In the genomic region with DNA sequence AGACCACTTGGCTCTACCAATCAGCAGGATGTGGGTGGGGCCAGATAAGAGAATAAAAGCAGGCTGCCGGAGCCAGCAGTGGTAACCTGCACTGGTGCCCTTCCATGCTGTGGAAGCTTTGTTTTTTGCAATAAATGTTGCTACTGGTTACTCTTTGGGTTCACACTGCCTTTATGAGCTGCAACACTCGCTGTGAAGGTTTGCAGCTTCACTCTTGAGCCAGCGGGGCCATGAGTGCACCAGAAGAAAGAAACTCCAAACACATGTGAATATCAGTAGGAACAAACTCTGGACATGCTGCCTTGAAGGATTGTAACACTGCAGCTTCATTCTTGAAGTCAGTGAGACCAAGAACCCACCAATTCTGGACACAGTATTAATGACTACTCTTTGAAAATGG, we compare ENCODE assay signal across 1 cellular context.
TF ChIP-seq lines count a peak whose summit lies in the region.

No MANE protein-coding gene starts in this region.

TF ChIP-seq in IMR-90, 13 proteins besides CTCF, POLR2A, EP300 and RAD21 (continued from another document):
- no peak for TF ChIP-seq NFE2L2 (IDR thresholded peaks at IDR 0.05; ENCODE audit: low read depth, low read length)
- no peak for TF ChIP-seq SMC3 (IDR thresholded peaks at IDR 0.05; ENCODE audit: low read depth, low read length)
- TF ChIP-seq MXI1 (IDR thresholded peaks at IDR 0.05; ENCODE audit: borderline replicate concordance, low read depth, low read length) = no peak
TF ChIP-seq in IMR-90: peak in this region for 0.
